Comparison of ENCODE assay signal across 8 cellular contexts in the genomic region with DNA sequence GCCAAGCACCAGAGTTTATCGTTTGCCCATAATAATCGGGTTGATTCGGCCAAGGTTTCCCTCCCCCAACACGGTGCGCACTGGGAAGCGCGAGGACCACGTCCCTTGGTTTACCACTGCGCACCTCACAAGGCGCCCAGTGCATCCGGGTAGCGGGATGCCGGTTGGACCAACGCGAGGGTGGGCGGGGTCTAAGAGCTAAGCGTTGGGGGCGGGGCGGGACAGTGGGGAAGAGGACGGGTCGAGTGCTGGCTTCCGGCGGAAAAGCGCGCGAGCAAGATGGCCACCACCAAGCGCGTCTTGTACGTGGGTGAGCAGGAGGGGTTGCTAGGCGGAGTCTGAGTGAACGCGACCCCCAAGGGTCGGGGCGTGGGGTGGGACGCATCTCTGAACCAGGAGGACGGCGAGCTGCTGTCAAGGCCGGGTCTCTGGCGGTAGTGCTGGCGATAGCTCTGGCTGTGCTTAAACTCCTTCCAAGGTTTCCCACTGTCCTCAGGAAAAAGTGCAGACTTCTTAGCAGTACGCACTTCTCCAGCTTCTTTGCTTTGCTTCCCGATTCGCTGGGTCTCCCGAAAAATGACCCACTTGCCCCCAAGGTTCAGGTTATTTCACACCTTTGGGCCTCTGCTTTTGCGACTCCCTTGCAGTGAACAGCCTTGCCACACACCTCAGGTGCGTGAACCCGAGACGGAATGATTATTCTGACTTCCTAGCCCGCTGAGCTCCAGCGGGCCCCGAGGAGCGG. TPM values are rescaled to one million over a fixed set of nuclear protein-coding genes. Genes with fewer than 3 reads are reported as not detected.
DNase-seq lines count a peak whose midpoint lies in the region; ATAC-seq and TF ChIP-seq lines count a peak whose summit lies in the region.

Gene PPIE (plus strand): TSS at position 261 of the 745 bp plus-strand sequence. CDS start 19 bp downstream, at position 280.

- ATAC-seq in GM19395 (IDR thresholded peaks at IDR 0.05; ENCODE audit: unreplicated experiment): peak; percentile 87
- ATAC-seq in lung (ENCODE audit: insufficient read depth, low FRiP score): peak; percentile 97

- H3K27ac ChIP-seq in lung (ENCODE audit: low read depth in 1 of 2, low read length in 1 of 2): peak within 1 kb of the TSS; percentile 55 to 88

- H3K36me3 ChIP-seq in lung (ENCODE audit: control insufficient read depth in 2 of 2, insufficient read depth in 2 of 2, low read length in 2 of 2): peaks cover 14 to 17% of the 10 kb centered on the region in 2 donors

- 1% methylated on average over 52 of the region's 52 CpGs for WGBS in lung, 2 donors

- no peaks in the 10 kb centered on the region for H3K27me3 ChIP-seq in lung (ENCODE audit: control insufficient read depth, insufficient read depth)

- H3K4me1 ChIP-seq in lung (ENCODE audit: control insufficient read depth in 2 of 2, insufficient read depth in 2 of 2, low read length in 2 of 2): peaks cover 5 to 7% of the 10 kb centered on the region in 2 donors

- no peaks in the 10 kb centered on the region for H3K9me3 ChIP-seq in lung (ENCODE audit: control insufficient read depth in 2 of 2, insufficient read depth in 1 of 2, low read length in 1 of 2)

- DNase-seq in Ammon's horn (ENCODE audit: low spot score): peak; percentile 96
- peak; percentile 66 for DNase-seq in HS-27A (ENCODE audit: low read depth)
- DNase-seq in NK-92 treated with Interleukin-12 subunit alpha and Interleukin-12 subunit beta, amount 100 ng/mL, for 24 hours (lab: John Stamatoyannopoulos, UW): peak; percentile 65
- DNase-seq in activated CD8-positive, alpha-beta memory T cell treated with anti-CD3 and anti-CD28 coated beads for 1 hour (ENCODE audit: extremely low read depth in 1 of 2, low read depth in 1 of 2): peak; percentile 90 to 93
- DNase-seq in effector CD4-positive, alpha-beta T cell: peak; percentile 79
- peak; percentile 99 for DNase-seq in lung (ENCODE audit: low spot score)
- peak; percentile 95 to 99 (median 96) for DNase-seq in stimulated activated CD4-positive, alpha-beta T cell treated with anti-CD3 and anti-CD28 coated beads, TNF-alpha, amount 100 ng/mL, for 24 hours (ENCODE audit: low read depth in 3 of 3)

- TF ChIP-seq CTCF in lung (IDR thresholded peaks at IDR 0.05; ENCODE audit: control extremely low read depth, extremely low read depth): no peak

- H3K4me3 ChIP-seq in lung: peak within 1 kb of the TSS; percentile 84

RNA-seq across cellular contexts. Expression of gene PPIE, which starts in this region (rescaled TPM):
- total RNA-seq in lung: 10 to 100 TPM; 30.5 to 55.5 TPM
- 10 to 100 TPM; 40.9 to 47.6 TPM for polyA plus RNA-seq in lung

Comparison
In these comparisons a context has a peak if more than half of its experiments do, and no peak if none do; other contexts are left out.
1. Peak in every context shown above with its lines: DNase-seq, ATAC-seq, H3K4me3 ChIP-seq and H3K27ac ChIP-seq.